Comparison of ENCODE assay signal across 9 cellular contexts in the genomic region with DNA sequence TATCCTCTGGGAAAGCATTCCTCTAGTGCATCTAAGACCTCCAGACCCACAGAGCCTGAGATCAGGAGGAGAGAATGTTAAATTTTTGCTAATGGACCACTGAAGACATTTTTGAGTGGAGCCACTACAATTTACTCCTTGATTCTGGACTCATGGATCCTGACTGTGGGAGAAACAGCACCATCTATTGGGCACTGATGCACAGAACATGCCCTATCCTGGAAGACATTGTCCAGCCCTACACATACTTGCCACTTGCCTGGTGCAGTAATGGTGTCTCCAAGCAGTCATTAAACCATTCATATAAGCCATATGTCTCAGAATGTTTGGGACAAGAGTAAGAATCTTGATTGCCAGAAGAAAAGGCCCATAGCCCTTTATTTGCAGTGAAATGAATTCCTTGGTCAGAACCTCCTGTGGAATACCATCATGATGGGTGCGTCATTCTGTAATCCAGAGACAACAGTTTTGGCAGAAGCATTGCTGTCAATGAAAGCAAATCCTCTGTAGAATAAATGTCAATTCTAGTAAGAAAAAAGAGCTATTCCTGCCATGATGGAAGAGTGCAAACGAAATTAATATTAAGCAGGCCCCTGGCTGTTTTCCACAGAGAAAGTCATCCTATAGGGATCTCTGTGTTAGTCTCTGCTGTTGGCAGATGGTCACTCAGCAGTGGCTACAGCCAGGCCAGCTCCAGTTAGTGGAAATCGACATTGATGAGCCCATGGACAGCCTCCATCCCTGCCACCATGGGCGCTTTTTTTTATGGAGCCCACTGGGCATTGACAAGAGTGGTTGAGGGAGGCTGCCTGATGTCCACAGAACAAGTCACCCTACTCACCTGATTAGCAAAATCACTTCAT. TPM values are rescaled to one million over a fixed set of nuclear protein-coding genes. Genes with fewer than 3 reads are reported as not detected.
DNase-seq lines count a peak whose midpoint lies in the region; ATAC-seq and TF ChIP-seq lines count a peak whose summit lies in the region.
"Had no signal": no experiment of that assay in that cellular context is flagged by ENCODE, and none has a peak within 500 bp of the region (broad histone marks: within the 10 kb centered on the region; RNA-seq: fewer than 3 reads in every experiment).

No MANE protein-coding gene starts in this region.

- intact Hi-C loops in activated T-helper 1 cell treated with anti-CD3 and anti-CD28 coated beads, Interleukin-12 subunit alpha, Interleukin-12 subunit beta, Interleukin-2, Interleukin-4 antibody, amounts not matched to agents 30 ng/mL and 10 ng/mL and 1 ng/mL, durations not matched to agents 14 hours and 24 hours and 36 hours (cut with micrococcal nuclease): loop anchor here (1.0 to 2.0 kb wide), 4 partner anchors 59 to 223 kb away; no protein-coding TSS in a partner anchor

- H3K27ac ChIP-seq in cardiac muscle cell: no peak overlapping the region

- no peak overlapping the region for H3K4me3 Mint-ChIP-seq in activated T-helper 1 cell treated with anti-CD3 and anti-CD28 coated beads, Interleukin-12 subunit alpha, Interleukin-12 subunit beta, Interleukin-2, Interleukin-4 antibody, amounts not matched to agents 30 ng/mL and 10 ng/mL and 1 ng/mL, durations not matched to agents 14 hours and 24 hours and 36 hours
- H3K4me3 Mint-ChIP-seq: dendritic cell treated with granulocyte-macrophage colony-stimulating factor and Interleukin-4, amounts not matched to agents 40 ng/mL and 50 ng/mL, for 4 days had no signal

- H3K9me3 ChIP-seq in cardiac muscle cell (ENCODE audit: low read depth): no peaks in the 10 kb centered on the region

- no peaks in the 10 kb centered on the region for H3K9me3 Mint-ChIP-seq in activated T-helper 1 cell treated with anti-CD3 and anti-CD28 coated beads, Interleukin-12 subunit alpha, Interleukin-12 subunit beta, Interleukin-2, Interleukin-4 antibody, amounts not matched to agents 30 ng/mL and 10 ng/mL and 1 ng/mL, durations not matched to agents 14 hours and 24 hours and 36 hours
- H3K9me3 Mint-ChIP-seq: dendritic cell treated with granulocyte-macrophage colony-stimulating factor and Interleukin-4, amounts not matched to agents 40 ng/mL and 50 ng/mL, for 4 days had no signal

- no peak overlapping the region for H3K4me3 ChIP-seq in NB4 (ENCODE audit: low read depth, low read length)
- H3K4me3 ChIP-seq in cardiac muscle cell: no peak overlapping the region

- peak; percentile 87 for TF ChIP-seq CTCF in NB4 (IDR thresholded peaks at IDR 0.05; ENCODE audit: low read depth, low read length)
- TF ChIP-seq CTCF in cardiac muscle cell (IDR thresholded peaks at IDR 0.05; ENCODE audit: low read depth, low read length): peak; percentile 87

- H3K4me1 ChIP-seq in cardiac muscle cell (ENCODE audit: low read depth): no peaks in the 10 kb centered on the region

- H3K27me3 Mint-ChIP-seq in activated T-helper 1 cell treated with anti-CD3 and anti-CD28 coated beads, Interleukin-12 subunit alpha, Interleukin-12 subunit beta, Interleukin-2, Interleukin-4 antibody, amounts not matched to agents 30 ng/mL and 10 ng/mL and 1 ng/mL, durations not matched to agents 14 hours and 24 hours and 36 hours (ENCODE audit: insufficient read depth): no peaks in the 10 kb centered on the region
- H3K27me3 Mint-ChIP-seq: dendritic cell treated with granulocyte-macrophage colony-stimulating factor and Interleukin-4, amounts not matched to agents 40 ng/mL and 50 ng/mL, for 4 days had no signal

- ATAC-seq in HG02870 (IDR thresholded peaks at IDR 0.05; ENCODE audit: unreplicated experiment): no peak
- no peak for ATAC-seq in HG03520 (IDR thresholded peaks at IDR 0.05; ENCODE audit: unreplicated experiment)

- TF ChIP-seq POLR2A in NB4 (IDR thresholded peaks at IDR 0.05; ENCODE audit: extremely low read depth, insufficient read length): no peak

- DNase-seq in stimulated activated CD4-positive, alpha-beta T cell treated with anti-CD3 and anti-CD28 coated beads, Interleukin-15, amount 100 ng/mL, for 24 hours: peak; percentile 42
- DNase-seq in stimulated activated CD4-positive, alpha-beta T cell treated with anti-CD3 and anti-CD28 coated beads, Interleukin-4, amount 100 ng/mL, for 4 hours: no peak
- DNase-seq in NB4 (ENCODE audit: low read depth): peak; percentile 62
- peak; percentile 6 for DNase-seq in activated T-helper 1 cell treated with anti-CD3 and anti-CD28 coated beads, Interleukin-12 subunit alpha, Interleukin-12 subunit beta, Interleukin-2, Interleukin-4 antibody, amounts not matched to agents 30 ng/mL and 10 ng/mL and 1 ng/mL, durations not matched to agents 14 hours and 24 hours and 36 hours (ENCODE audit: low spot score)
- DNase-seq in cardiac muscle cell (ENCODE audit: low read depth in 1 of 2, low spot score in 1 of 2): peak in 1 of 2 donors; percentile 77
- peak; percentile 71 for DNase-seq in renal cortical epithelial cell (ENCODE audit: low read depth)

- no peaks in the 10 kb centered on the region for H3K4me1 Mint-ChIP-seq in activated T-helper 1 cell treated with anti-CD3 and anti-CD28 coated beads, Interleukin-12 subunit alpha, Interleukin-12 subunit beta, Interleukin-2, Interleukin-4 antibody, amounts not matched to agents 30 ng/mL and 10 ng/mL and 1 ng/mL, durations not matched to agents 14 hours and 24 hours and 36 hours (ENCODE audit: low read depth)

- no peaks in the 10 kb centered on the region for H3K27me3 ChIP-seq in cardiac muscle cell

- H3K36me3 ChIP-seq in cardiac muscle cell: no peaks in the 10 kb centered on the region

- no peaks in the 10 kb centered on the region for H3K36me3 Mint-ChIP-seq in activated T-helper 1 cell treated with anti-CD3 and anti-CD28 coated beads, Interleukin-12 subunit alpha, Interleukin-12 subunit beta, Interleukin-2, Interleukin-4 antibody, amounts not matched to agents 30 ng/mL and 10 ng/mL and 1 ng/mL, durations not matched to agents 14 hours and 24 hours and 36 hours (ENCODE audit: low read depth)

- no peak overlapping the region for H3K27ac Mint-ChIP-seq in activated T-helper 1 cell treated with anti-CD3 and anti-CD28 coated beads, Interleukin-12 subunit alpha, Interleukin-12 subunit beta, Interleukin-2, Interleukin-4 antibody, amounts not matched to agents 30 ng/mL and 10 ng/mL and 1 ng/mL, durations not matched to agents 14 hours and 24 hours and 36 hours
- H3K27ac Mint-ChIP-seq: dendritic cell treated with granulocyte-macrophage colony-stimulating factor and Interleukin-4, amounts not matched to agents 40 ng/mL and 50 ng/mL, for 4 days had no signal

RNA-seq across cellular contexts. Expression of a gene that starts 43.5 kb away (rescaled TPM):
- not detected in 2 replicates for total RNA-seq in activated T-helper 1 cell treated with anti-CD3 and anti-CD28 coated beads, Interleukin-12 subunit alpha, Interleukin-12 subunit beta, Interleukin-2, Interleukin-4 antibody, amounts not matched to agents 30 ng/mL and 10 ng/mL and 1 ng/mL, durations not matched to agents 14 hours and 24 hours and 36 hours
- not detected in 2 replicates for total RNA-seq in cardiac muscle cell
- not detected in 2 replicates for polyA plus RNA-seq in cardiac muscle cell
- not detected in 2 replicates for total RNA-seq in renal cortical epithelial cell

Comparison
In these comparisons a context has a peak if more than half of its experiments do, and no peak if none do; other contexts are left out.
1. DNase-seq: peak in stimulated activated CD4-positive, alpha-beta T cell treated with anti-CD3 and anti-CD28 coated beads, Interleukin-15, amount 100 ng/mL, for 24 hours (single experiment), NB4 (single experiment), activated T-helper 1 cell treated with anti-CD3 and anti-CD28 coated beads, Interleukin-12 subunit alpha, Interleukin-12 subunit beta, Interleukin-2, Interleukin-4 antibody, amounts not matched to agents 30 ng/mL and 10 ng/mL and 1 ng/mL, durations not matched to agents 14 hours and 24 hours and 36 hours (single experiment) and renal cortical epithelial cell (single experiment); none in stimulated activated CD4-positive, alpha-beta T cell treated with anti-CD3 and anti-CD28 coated beads, Interleukin-4, amount 100 ng/mL, for 4 hours (0 of 2).